ENCODE assay signal across 11 cellular contexts in the genomic region with DNA sequence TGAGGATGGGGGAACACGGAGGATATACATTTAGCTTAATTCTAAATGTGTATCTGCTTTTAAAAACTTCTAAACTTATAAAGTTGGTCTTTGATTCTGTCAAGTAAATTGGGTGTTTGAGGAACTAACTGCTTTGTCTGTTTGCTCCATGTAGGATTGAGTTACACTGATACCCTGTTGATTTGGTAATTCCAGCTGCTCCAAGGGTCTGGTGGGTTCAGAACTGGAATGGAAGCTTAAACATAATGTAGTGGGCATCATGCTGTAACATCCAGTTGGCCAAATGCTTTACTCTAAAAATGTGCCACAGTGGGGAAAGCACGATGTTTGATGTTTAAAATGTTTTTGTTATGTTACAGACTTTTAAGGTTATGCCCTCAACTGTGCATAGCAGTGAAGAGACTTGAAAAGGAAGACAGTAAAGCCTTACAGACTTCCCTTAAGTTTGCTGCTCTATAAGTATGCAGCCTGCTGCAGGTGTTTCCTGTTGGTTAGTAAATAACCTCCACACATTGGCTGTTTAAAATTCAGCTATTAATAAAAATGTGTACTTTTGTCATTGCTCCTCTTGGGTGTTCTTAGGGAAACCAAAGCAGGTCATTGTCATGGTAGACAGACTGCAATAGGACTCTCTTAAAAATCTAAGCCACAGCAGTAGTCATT.
DNase-seq lines count a peak whose midpoint lies in the region; ATAC-seq, FAIRE-seq and TF ChIP-seq lines count a peak whose summit lies in the region.
"Had no signal": no experiment of that assay in that cellular context is flagged by ENCODE, and none has a peak within 500 bp of the region (broad histone marks: within the 10 kb centered on the region; RNA-seq: fewer than 3 reads in every experiment).

No MANE protein-coding gene starts in this region.

- no peak for FAIRE-seq in urothelium cell line (lab: Jason Lieb, UNC)
- FAIRE-seq: astrocyte had no signal

- peak; percentile 39 for TF ChIP-seq POLR2A in GM18505 (IDR thresholded peaks at IDR 0.05; ENCODE audit: borderline replicate concordance, extremely low read depth, insufficient read depth, insufficient read length)

- no peaks in the 10 kb centered on the region for H3K9me3 Mint-ChIP-seq in central memory CD8-positive, alpha-beta T cell

- no peak overlapping the region for H3K4me3 Mint-ChIP-seq in central memory CD8-positive, alpha-beta T cell

- peak; percentile 65 for ATAC-seq in GM18505 (IDR thresholded peaks at IDR 0.05; ENCODE audit: unreplicated experiment)
- peak; percentile 69 for ATAC-seq in GM21390 (IDR thresholded peaks at IDR 0.05; ENCODE audit: unreplicated experiment)
- peak; percentile 69 for ATAC-seq in HG03196 (IDR thresholded peaks at IDR 0.05; ENCODE audit: unreplicated experiment)
- peak; percentile 56 for ATAC-seq in central memory CD8-positive, alpha-beta T cell (replicated peaks; ENCODE audit: extremely low read depth, poor library complexity, severe bottlenecking)

- H3K27ac Mint-ChIP-seq in central memory CD8-positive, alpha-beta T cell (ENCODE audit: low read depth), result no peak overlapping the region
- H3K27ac Mint-ChIP-seq: progenitor cell of endocrine pancreas had no signal

- H3K36me3 Mint-ChIP-seq in central memory CD8-positive, alpha-beta T cell (ENCODE audit: insufficient read depth), result peaks cover 30% of the 10 kb centered on the region

- peaks cover 5% of the 10 kb centered on the region for H3K4me1 Mint-ChIP-seq in central memory CD8-positive, alpha-beta T cell

- DNase-seq in central memory CD8-positive, alpha-beta T cell (ENCODE audit: low spot score in 2 of 2), result no peak
- DNase-seq in NCI-H510A (lab: John Stamatoyannopoulos, UW) (no peak), urothelium cell line (ENCODE audit: low spot score) (no peak), RKO (ENCODE audit: low spot score) (no peak)
- DNase-seq in stimulated activated CD4-positive, alpha-beta T cell treated with anti-CD3 and anti-CD28 coated beads, Interleukin-1b, Interleukin-23, amount 100 ng/mL, for 48 hours, result no peak
- DNase-seq: NCI-H187 had no signal

- no peaks in the 10 kb centered on the region for H3K27me3 Mint-ChIP-seq in central memory CD8-positive, alpha-beta T cell
- H3K27me3 Mint-ChIP-seq: progenitor cell of endocrine pancreas had no signal
